In the genomic region with DNA sequence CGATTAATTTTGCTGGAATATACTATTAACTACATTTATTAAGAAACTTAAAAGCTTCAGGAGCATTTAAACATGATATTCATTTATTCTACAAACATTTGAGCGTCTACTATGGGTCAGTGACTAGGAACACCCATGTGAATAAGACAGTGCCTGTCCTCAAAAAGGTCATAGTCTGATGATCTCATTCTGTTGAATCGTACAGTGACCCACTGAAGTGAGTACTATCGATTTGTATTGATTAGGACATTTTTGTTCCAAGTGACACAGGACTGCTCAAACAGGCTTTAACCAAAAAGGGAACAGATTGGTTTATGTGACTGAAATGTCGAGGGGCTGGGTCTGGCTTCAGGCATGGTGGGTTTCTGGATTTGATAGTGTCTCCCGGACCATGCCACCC, we compare ENCODE assay signal across 22 cellular contexts.
"Had no signal": no experiment of that assay in that cellular context is flagged by ENCODE, and none has a peak within 500 bp of the region (broad histone marks: within the 10 kb centered on the region; RNA-seq: fewer than 3 reads in every experiment).

No MANE protein-coding gene starts in this region.

- H3K36me3 Mint-ChIP-seq: IgD-negative memory B cell had no signal

- H3K27me3 ChIP-seq: SJSA1 had no signal

- H3K9me3 ChIP-seq: SJSA1 had no signal

- H3K4me3 ChIP-seq: SJSA1, SK-N-MC had no signal

- H3K4me3 Mint-ChIP-seq: IgD-negative memory B cell had no signal

- H3K27ac ChIP-seq: SJSA1, SK-N-MC had no signal

- FAIRE-seq: RCC 7860 had no signal

- H3K9me3 Mint-ChIP-seq: IgD-negative memory B cell had no signal

- H3K27ac Mint-ChIP-seq: IgD-negative memory B cell had no signal

- DNase-seq: KBM-7, MV-4-11, NCI-H1048, NCI-H1105, NCI-H1417, NCI-H1436 treated with DMSO at 0.1 percent for 48 hours, NCI-H1694, NCI-H187 treated with DMSO at 0.1 percent for 48 hours, NCI-H2029 treated with DMSO at 0.1 percent for 48 hours, NCI-H2171 treated with DMSO at 0.1 percent for 48 hours, NCI-H345, NCI-H446 treated with DMSO at 0.1 percent for 48 hours, NCI-H524, NCI-H69, NCI-H774, Right ventricle myocardium superior, RPMI8226, SIG-M5 had no signal

- H3K4me1 Mint-ChIP-seq: IgD-negative memory B cell had no signal

- H3K36me3 ChIP-seq: SJSA1 had no signal
